8 cellular contexts compared by ENCODE assay signal in the genomic region with DNA sequence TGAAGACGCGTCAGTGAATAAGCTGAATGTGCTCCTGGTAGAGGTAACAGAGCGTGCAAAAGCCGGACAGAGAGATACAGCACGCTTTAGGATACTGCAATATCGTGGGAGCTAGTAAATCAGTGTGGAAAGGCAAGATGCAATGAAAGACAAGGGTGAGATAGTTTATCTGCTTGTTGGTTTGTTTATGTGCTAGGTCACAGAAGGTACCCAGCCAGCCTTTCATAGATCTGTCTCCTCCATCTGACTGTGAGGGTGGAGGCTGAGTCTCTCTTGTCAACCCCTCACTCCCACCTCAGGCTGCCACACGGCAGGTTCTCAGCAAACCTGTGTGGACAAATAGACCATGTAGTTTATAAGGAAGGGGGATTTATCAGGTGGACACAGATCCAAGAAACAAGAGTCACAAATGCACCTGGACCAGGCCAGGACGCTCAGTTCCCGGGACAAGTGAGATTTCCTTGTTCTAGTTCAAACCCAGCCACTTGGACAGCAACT. TPM values are rescaled to one million over a fixed set of nuclear protein-coding genes. Genes with fewer than 3 reads are reported as not detected.
DNase-seq lines count a peak whose midpoint lies in the region; ATAC-seq and TF ChIP-seq lines count a peak whose summit lies in the region.

No MANE protein-coding gene starts in this region.

- H3K4me1 Mint-ChIP-seq in activated naive CD4-positive, alpha-beta T cell treated with anti-CD3 and anti-CD28 coated beads, Interleukin-2, amount 10 ng/mL, durations not matched to agents 7 days and 5 days = peaks cover 33% of the 10 kb centered on the region
- H3K4me1 Mint-ChIP-seq in memory B cell = peaks cover 12% of the 10 kb centered on the region

- no peaks in the 10 kb centered on the region for H3K27me3 ChIP-seq in brain microvascular endothelial cell (replicated peaks)
- no peaks in the 10 kb centered on the region for H3K27me3 ChIP-seq in tibial nerve

- H3K9me3 ChIP-seq in tibial nerve = no peaks in the 10 kb centered on the region

- WGBS in tibial nerve, 2 donors = 26 to 57% methylated on average over 9 of the region's 9 CpGs

- ATAC-seq in memory B cell (ENCODE audit: low read depth) = no peak
- no peak for ATAC-seq in GM21447 (IDR thresholded peaks at IDR 0.05; ENCODE audit: unreplicated experiment)

- H3K27ac ChIP-seq in brain microvascular endothelial cell (no peak overlapping the region), tibial nerve (peak overlapping the region; percentile 65 to 90 (median 87))

- H3K36me3 ChIP-seq in brain microvascular endothelial cell (replicated peaks) = peaks cover 2% of the 10 kb centered on the region
- H3K36me3 ChIP-seq in tibial nerve = peaks cover 0 to 9% (median 0%) of the 10 kb centered on the region in 3 donors

- DNase-seq in activated naive CD4-positive, alpha-beta T cell treated with anti-CD3 and anti-CD28 coated beads, Interleukin-2, amount 10 ng/mL, durations not matched to agents 7 days and 5 days = no peak
- no peak for DNase-seq in activated naive CD4-positive, alpha-beta T cell treated with Interleukin-2 at 50 U/mL for 16 hours
- DNase-seq in brain microvascular endothelial cell (no peak), memory B cell (ENCODE audit: low spot score in 2 of 2) (no peak), tibial nerve (ENCODE audit: low spot score in 2 of 2) (no peak), NCI-H774 (lab: John Stamatoyannopoulos, UW) (no peak), NCI-H1048 (lab: John Stamatoyannopoulos, UW) (no peak)

- CTCF ChIA-PET in activated naive CD4-positive, alpha-beta T cell treated with anti-CD3 and anti-CD28 coated beads, Interleukin-2, amount 10 ng/mL, durations not matched to agents 7 days and 5 days (lab: Charles Lee) = interaction anchor here (1.1 to 4.6 kb wide), 4 partner anchors 9 to 17 kb away, joined by 4 to 19 read pairs (median 8); no protein-coding TSS in a partner anchor

- H3K4me3 ChIP-seq in brain microvascular endothelial cell (ENCODE audit: low read depth, low read length) (peak overlapping the region; percentile 51), tibial nerve (peak overlapping the region in 3 of 4 donors; percentile 19 to 90 (median 83))

- TF ChIP-seq EP300 in tibial nerve (IDR thresholded peaks at IDR 0.05) = no peak

- peaks cover 6% of the 10 kb centered on the region for H3K36me3 Mint-ChIP-seq in activated naive CD4-positive, alpha-beta T cell treated with anti-CD3 and anti-CD28 coated beads, Interleukin-2, amount 10 ng/mL, durations not matched to agents 7 days and 5 days
- peaks cover 5% of the 10 kb centered on the region for H3K36me3 Mint-ChIP-seq in memory B cell

- in situ Hi-C loops in brain microvascular endothelial cell (cut with HindIII; ENCODE audit: low pct_ligation_motif_present, low sequenced_read_pairs) = no loop called here

- no peaks in the 10 kb centered on the region for H3K9me3 Mint-ChIP-seq in activated naive CD4-positive, alpha-beta T cell treated with anti-CD3 and anti-CD28 coated beads, Interleukin-2, amount 10 ng/mL, durations not matched to agents 7 days and 5 days
- no peaks in the 10 kb centered on the region for H3K9me3 Mint-ChIP-seq in memory B cell

- H3K27me3 Mint-ChIP-seq in activated naive CD4-positive, alpha-beta T cell treated with anti-CD3 and anti-CD28 coated beads, Interleukin-2, amount 10 ng/mL, durations not matched to agents 7 days and 5 days = peaks cover 26% of the 10 kb centered on the region
- no peaks in the 10 kb centered on the region for H3K27me3 Mint-ChIP-seq in memory B cell

- no peak for TF ChIP-seq POLR2A in tibial nerve (IDR thresholded peaks at IDR 0.05)

- H3K27ac Mint-ChIP-seq in activated naive CD4-positive, alpha-beta T cell treated with anti-CD3 and anti-CD28 coated beads, Interleukin-2, amount 10 ng/mL, durations not matched to agents 7 days and 5 days = peak overlapping the region; percentile 75
- no peak overlapping the region for H3K27ac Mint-ChIP-seq in memory B cell

- peaks cover 0 to 46% (median 23%) of the 10 kb centered on the region in 4 donors for H3K4me1 ChIP-seq in tibial nerve

- H3K4me3 Mint-ChIP-seq in activated naive CD4-positive, alpha-beta T cell treated with anti-CD3 and anti-CD28 coated beads, Interleukin-2, amount 10 ng/mL, durations not matched to agents 7 days and 5 days = peak overlapping the region; percentile 85
- peak overlapping the region; percentile 80 for H3K4me3 Mint-ChIP-seq in memory B cell

- TF ChIP-seq CTCF in brain microvascular endothelial cell (IDR thresholded peaks at IDR 0.05; ENCODE audit: low read depth, low read length, missing control alignments) (no peak), tibial nerve (IDR thresholded peaks at IDR 0.05) (no peak)

RNA-seq across cellular contexts. Expression of gene GIPC1, which starts 1.0 kb away (rescaled TPM):
- 100 to 1,000 TPM in 3 of 4 donors, 10 to 100 TPM in 1; 61.8 to 122 (median 113) TPM for total RNA-seq in tibial nerve

RNA-seq across cellular contexts. Expression of gene DNAJB1, which starts 21.3 kb away (rescaled TPM):
- 100 to 1,000 TPM in 1 of 4 donors, 10 to 100 TPM in 3; 48.9 to 132 (median 73.9) TPM for total RNA-seq in tibial nerve

RNA-seq across cellular contexts. Expression of gene PTGER1, which starts 21.7 kb away (rescaled TPM):
- 1 to 10 TPM in 3 of 4 donors, under 1 TPM in 1; 0.90 to 5.9 (median 3.5) TPM for total RNA-seq in tibial nerve

RNA-seq across cellular contexts. Expression of gene TECR, which starts 32.5 kb away (rescaled TPM):
- total RNA-seq in tibial nerve = 10 to 100 TPM; 33.1 to 55.1 (median 43.6) TPM
